In the genomic region with DNA sequence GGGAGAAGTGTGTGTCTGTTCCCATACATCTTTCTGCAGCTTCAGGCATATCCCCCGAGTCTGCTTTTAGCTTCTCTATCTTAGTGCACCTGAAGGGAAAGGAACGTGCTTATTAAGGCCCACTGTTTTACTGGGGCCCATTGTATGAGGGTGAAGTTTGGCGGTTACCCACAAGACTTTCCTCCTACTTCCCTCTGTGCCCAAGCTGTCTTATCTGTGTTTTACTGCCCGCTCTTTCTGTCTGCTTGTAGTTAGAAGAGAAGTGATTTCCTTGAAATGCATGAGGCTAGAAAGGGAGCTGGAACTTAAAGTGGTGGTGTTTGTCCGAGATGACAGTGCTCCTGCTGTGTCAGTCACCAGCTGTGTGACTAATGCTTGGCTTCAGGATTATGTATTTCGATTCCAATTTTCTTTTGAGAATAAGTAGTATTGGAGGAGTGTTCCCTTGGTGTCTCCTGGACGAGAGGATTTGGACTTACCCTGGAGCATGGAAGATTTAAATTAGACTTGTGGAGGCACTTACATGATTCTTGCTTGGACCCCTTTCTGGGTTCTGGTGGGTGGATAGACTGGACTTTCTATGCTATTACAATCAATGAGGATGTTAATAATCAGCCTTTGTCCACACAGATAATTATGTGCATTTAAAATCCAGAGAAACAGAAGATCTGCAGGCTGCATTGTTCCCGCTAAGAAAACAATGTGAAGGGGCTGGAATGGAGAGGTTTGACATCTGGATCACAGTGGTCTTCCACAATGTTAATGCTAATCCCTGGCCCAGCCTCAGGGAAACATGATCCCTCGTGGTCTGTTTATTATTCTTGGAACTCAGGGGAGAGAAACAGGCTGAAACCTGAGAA, we compare ENCODE assay signal across 1 cellular context.
TF ChIP-seq lines count a peak whose summit lies in the region.

No MANE protein-coding gene starts in this region.

TF ChIP-seq in endothelial cell of umbilical vein, 7 proteins besides CTCF, POLR2A, EP300 and RAD21:
- no peak for TF ChIP-seq JUN (IDR thresholded peaks at IDR 0.05; ENCODE audit: borderline replicate concordance, insufficient read depth, insufficient read length, low read depth)
- no peak for TF ChIP-seq GATA2 (IDR thresholded peaks at IDR 0.05; ENCODE audit: insufficient read depth, insufficient read length, low read depth, low read length)
- TF ChIP-seq EZH2 (IDR thresholded peaks at IDR 0.05; ENCODE audit: borderline replicate concordance, low read depth, low read length, severe bottlenecking): no peak
- TF ChIP-seq POLR2AphosphoS5 (IDR thresholded peaks at IDR 0.05; ENCODE audit: insufficient read depth, low read depth, low read length): no peak
- no peak for TF ChIP-seq MYC (IDR thresholded peaks at IDR 0.05; ENCODE audit: low read depth, low read length)
- TF ChIP-seq FOS (IDR thresholded peaks at IDR 0.05; ENCODE audit: borderline replicate concordance, insufficient read depth, low read length): no peak
- TF ChIP-seq MAX (IDR thresholded peaks at IDR 0.05; ENCODE audit: insufficient read depth, insufficient read length): no peak
